ENCODE assay signal across 1 cellular context in the genomic region with DNA sequence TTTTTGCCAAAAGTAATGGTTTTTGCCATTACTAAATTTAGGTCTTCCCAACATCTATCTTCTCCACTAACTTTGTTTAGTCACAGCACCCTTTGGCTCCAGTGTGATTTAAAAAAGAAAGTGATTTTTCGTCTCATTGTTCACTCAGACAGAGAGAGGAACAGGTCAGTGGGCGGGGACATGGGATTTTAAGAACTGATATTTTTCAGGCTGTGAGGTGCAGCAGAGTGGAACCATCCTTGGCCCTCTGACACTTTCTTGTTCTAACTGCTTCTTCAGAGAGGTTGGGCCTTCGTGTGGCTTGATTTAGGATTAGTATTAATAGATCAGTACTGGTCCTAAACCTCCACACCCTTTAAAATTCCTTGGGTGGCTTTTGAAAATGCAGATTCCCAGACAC.
TF ChIP-seq lines count a peak whose summit lies in the region.

No MANE protein-coding gene starts in this region.

TF ChIP-seq in GM12878, 131 proteins besides CTCF, POLR2A, EP300 and RAD21 (continued from another document):
- TF ChIP-seq, protein P1, sequence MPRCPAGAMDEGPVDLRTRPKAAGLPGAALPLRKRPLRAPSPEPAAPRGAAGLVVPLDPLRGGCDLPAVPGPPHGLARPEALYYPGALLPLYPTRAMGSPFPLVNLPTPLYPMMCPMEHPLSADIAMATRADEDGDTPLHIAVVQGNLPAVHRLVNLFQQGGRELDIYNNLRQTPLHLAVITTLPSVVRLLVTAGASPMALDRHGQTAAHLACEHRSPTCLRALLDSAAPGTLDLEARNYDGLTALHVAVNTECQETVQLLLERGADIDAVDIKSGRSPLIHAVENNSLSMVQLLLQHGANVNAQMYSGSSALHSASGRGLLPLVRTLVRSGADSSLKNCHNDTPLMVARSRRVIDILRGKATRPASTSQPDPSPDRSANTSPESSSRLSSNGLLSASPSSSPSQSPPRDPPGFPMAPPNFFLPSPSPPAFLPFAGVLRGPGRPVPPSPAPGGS (IDR thresholded peaks at IDR 0.05; ENCODE audit: borderline replicate concordance, insufficient read depth, low read depth, low read length, poor library complexity, severe bottlenecking): no peak
- TF ChIP-seq NR2C2 (IDR thresholded peaks at IDR 0.05; ENCODE audit: borderline replicate concordance, control insufficient read depth, insufficient read length, low read depth): no peak
- TF ChIP-seq, protein P2, sequence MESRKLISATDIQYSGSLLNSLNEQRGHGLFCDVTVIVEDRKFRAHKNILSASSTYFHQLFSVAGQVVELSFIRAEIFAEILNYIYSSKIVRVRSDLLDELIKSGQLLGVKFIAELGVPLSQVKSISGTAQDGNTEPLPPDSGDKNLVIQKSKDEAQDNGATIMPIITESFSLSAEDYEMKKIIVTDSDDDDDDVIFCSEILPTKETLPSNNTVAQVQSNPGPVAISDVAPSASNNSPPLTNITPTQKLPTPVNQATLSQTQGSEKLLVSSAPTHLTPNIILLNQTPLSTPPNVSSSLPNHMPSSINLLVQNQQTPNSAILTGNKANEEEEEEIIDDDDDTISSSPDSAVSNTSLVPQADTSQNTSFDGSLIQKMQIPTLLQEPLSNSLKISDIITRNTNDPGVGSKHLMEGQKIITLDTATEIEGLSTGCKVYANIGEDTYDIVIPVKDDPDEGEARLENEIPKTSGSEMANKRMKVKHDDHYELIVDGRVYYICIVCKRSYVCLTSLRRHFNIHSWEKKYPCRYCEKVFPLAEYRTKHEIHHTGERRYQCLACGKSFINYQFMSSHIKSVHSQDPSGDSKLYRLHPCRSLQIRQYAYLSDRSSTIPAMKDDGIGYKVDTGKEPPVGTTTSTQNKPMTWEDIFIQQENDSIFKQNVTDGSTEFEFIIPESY (IDR thresholded peaks at IDR 0.05): no peak
- 0 out of 2 replicates have a peak, but pooled peaks have one; percentile 44 for TF ChIP-seq IRF4 (IDR thresholded peaks at IDR 0.05; ENCODE audit: low read depth, low read length)
- peak; percentile 85 for TF ChIP-seq SPI1 (IDR thresholded peaks at IDR 0.05; ENCODE audit: borderline replicate concordance, insufficient read depth, low read depth, low read length)
- no peak for TF ChIP-seq EZH2 (IDR thresholded peaks at IDR 0.05; ENCODE audit: borderline replicate concordance, control insufficient read depth, low read depth, low read length)
- TF ChIP-seq CBFB (IDR thresholded peaks at IDR 0.05; ENCODE audit: low read depth): no peak
- no peak for TF ChIP-seq FOXK2 (IDR thresholded peaks at IDR 0.05)
- TF ChIP-seq IKZF2 (IDR thresholded peaks at IDR 0.05): peak; percentile 37 to 51; a peak in 1 of 4 replicates
- TF ChIP-seq RCOR1 (conservative IDR thresholded peaks at IDR 0.05; ENCODE audit: low read depth, low read length): no peak
